ENCODE assay signal across 24 cellular contexts in genomic region chr18:65527879-65528633, GRCh38.
DNase-seq lines count a peak whose midpoint lies in the region; ATAC-seq and TF ChIP-seq lines count a peak whose summit lies in the region.
"Had no signal": no experiment of that assay in that cellular context is flagged by ENCODE, and none has a peak within 500 bp of the region (broad histone marks: within the 10 kb centered on the region; RNA-seq: fewer than 3 reads in every experiment).

No MANE protein-coding gene starts in this region.

- H3K27me3 Mint-ChIP-seq in activated CD4-positive, alpha-beta memory T cell treated with anti-CD3 and anti-CD28 coated beads, Interleukin-2, amount 10 ng/mL, durations not matched to agents 7 days and 5 days, result no peaks in the 10 kb centered on the region
- H3K27me3 Mint-ChIP-seq: activated naive CD4-positive, alpha-beta T cell treated with anti-CD3 and anti-CD28 coated beads, Interleukin-2, amount 50 U/mL, for 24 hours; central memory CD8-positive, alpha-beta T cell; naive thymus-derived CD8-positive, alpha-beta T cell; stimulated activated naive B cell treated with anti-CD40 and anti-IgM and Interleukin-4, amounts not matched to agents 10 μg/mL and 1 μg/mL and 100 μg/mL, for 72 hours had no signal

- CTCF ChIA-PET in HEK293 (lab: Yijun Ruan, JAX), result no interaction called here
- CTCF ChIA-PET in activated CD4-positive, alpha-beta memory T cell treated with anti-CD3 and anti-CD28 coated beads, Interleukin-2, amount 10 ng/mL, durations not matched to agents 7 days and 5 days (lab: Charles Lee), result no interaction called here

- H3K4me1 Mint-ChIP-seq in activated CD4-positive, alpha-beta memory T cell treated with anti-CD3 and anti-CD28 coated beads, Interleukin-2, amount 10 ng/mL, durations not matched to agents 7 days and 5 days, result no peaks in the 10 kb centered on the region
- H3K4me1 Mint-ChIP-seq: activated naive CD4-positive, alpha-beta T cell treated with anti-CD3 and anti-CD28 coated beads, Interleukin-2, amount 50 U/mL, for 24 hours; central memory CD8-positive, alpha-beta T cell; naive thymus-derived CD8-positive, alpha-beta T cell; stimulated activated naive B cell treated with anti-CD40 and anti-IgM and Interleukin-4, amounts not matched to agents 10 μg/mL and 1 μg/mL and 100 μg/mL, for 72 hours had no signal

- H3K4me3 Mint-ChIP-seq in activated CD4-positive, alpha-beta memory T cell treated with anti-CD3 and anti-CD28 coated beads, Interleukin-2, amount 10 ng/mL, durations not matched to agents 7 days and 5 days, result no peak overlapping the region
- H3K4me3 Mint-ChIP-seq: activated naive CD4-positive, alpha-beta T cell treated with anti-CD3 and anti-CD28 coated beads, Interleukin-2, amount 50 U/mL, for 24 hours; activated T-cell treated with anti-CD3 and anti-CD28 coated beads, Interleukin-2, amount 50 U/mL, for 72 hours; central memory CD8-positive, alpha-beta T cell; naive thymus-derived CD8-positive, alpha-beta T cell; stimulated activated naive B cell treated with anti-CD40 and anti-IgM and Interleukin-4, amounts not matched to agents 10 μg/mL and 1 μg/mL and 100 μg/mL, for 72 hours; T-helper 1 cell treated with Interleukin-12 subunit alpha and Interleukin-12 subunit beta and Interleukin-4 antibody, amounts not matched to agents 30 μg/mL and 1 μg/mL, for 36 hours had no signal

- WGBS in heart right ventricle, 2 donors, result 79 to 80% methylated on average over 4 of the region's 4 CpGs

- peaks cover 3% of the 10 kb centered on the region; the same call in 1 of the 2 replicates for H3K4me1 ChIP-seq in HEK293 (ENCODE audit: control insufficient read depth, insufficient read depth, low read length)
- H3K4me1 ChIP-seq in heart right ventricle, result no peaks in the 10 kb centered on the region
- H3K4me1 ChIP-seq: Peyer's patch had no signal

- H3K36me3 ChIP-seq in HEK293 (ENCODE audit: control insufficient read depth in 2 of 2, insufficient read depth in 1 of 2, low read length in 2 of 2) (no peaks in the 10 kb centered on the region), heart right ventricle (no peaks in the 10 kb centered on the region)
- H3K36me3 ChIP-seq: Peyer's patch, SJCRH30 had no signal

- no peaks in the 10 kb centered on the region for H3K9me3 ChIP-seq in HEK293 (ENCODE audit: control insufficient read depth, insufficient read depth, low read depth, low read length)
- H3K9me3 ChIP-seq in heart right ventricle, result peaks cover 0 to 11% (median 4%) of the 10 kb centered on the region in 11 donors
- H3K9me3 ChIP-seq: Peyer's patch, SJCRH30 had no signal

- intact Hi-C loops in heart right ventricle (cut with DNase I), result no loop called here

- peaks cover 10% of the 10 kb centered on the region for H3K9me3 Mint-ChIP-seq in activated CD4-positive, alpha-beta memory T cell treated with anti-CD3 and anti-CD28 coated beads, Interleukin-2, amount 10 ng/mL, durations not matched to agents 7 days and 5 days

- H3K36me3 Mint-ChIP-seq in activated CD4-positive, alpha-beta memory T cell treated with anti-CD3 and anti-CD28 coated beads, Interleukin-2, amount 10 ng/mL, durations not matched to agents 7 days and 5 days (ENCODE audit: low read depth), result no peaks in the 10 kb centered on the region
- H3K36me3 Mint-ChIP-seq: activated naive CD4-positive, alpha-beta T cell treated with anti-CD3 and anti-CD28 coated beads, Interleukin-2, amount 50 U/mL, for 24 hours; naive thymus-derived CD8-positive, alpha-beta T cell; stimulated activated naive B cell treated with anti-CD40 and anti-IgM and Interleukin-4, amounts not matched to agents 10 μg/mL and 1 μg/mL and 100 μg/mL, for 72 hours had no signal

- no peaks in the 10 kb centered on the region for H3K27me3 ChIP-seq in heart right ventricle
- H3K27me3 ChIP-seq: dorsolateral prefrontal cortex, Peyer's patch, SJCRH30 had no signal

- H3K4me3 ChIP-seq in HEK293 (ENCODE audit: low read depth, low read length) (no peak overlapping the region), epithelial cell of esophagus (ENCODE audit: low read length) (no peak overlapping the region), heart right ventricle (no peak overlapping the region)
- H3K4me3 ChIP-seq: dorsolateral prefrontal cortex, Peyer's patch, SJCRH30 had no signal

- ATAC-seq in GM18520 (IDR thresholded peaks at IDR 0.05; ENCODE audit: unreplicated experiment) (no peak), heart right ventricle (no peak)
- ATAC-seq: activated T-cell treated with anti-CD3 and anti-CD28 coated beads, Interleukin-2, amount 50 U/mL, for 72 hours; left lobe of liver; naive thymus-derived CD8-positive, alpha-beta T cell; stimulated activated naive B cell treated with anti-CD40 and anti-IgM and Interleukin-4, amounts not matched to agents 10 μg/mL and 1 μg/mL and 100 μg/mL, for 72 hours had no signal

- DNase-seq in NCI-H1048 (lab: John Stamatoyannopoulos, UW) (peak; percentile 59), NCI-H2171 treated with DMSO at 0.1 percent for 48 hours (lab: John Stamatoyannopoulos, UW) (peak; percentile 85), epithelial cell of esophagus (ENCODE audit: low read depth) (peak; percentile 10), heart right ventricle (no peak)
- no peak for DNase-seq in activated CD4-positive, alpha-beta memory T cell treated with anti-CD3 and anti-CD28 coated beads, Interleukin-2, amount 10 ng/mL, durations not matched to agents 7 days and 5 days
- DNase-seq: activated CD4-positive, alpha-beta T cell treated with anti-CD3 and anti-CD28 coated beads for 48 hours; activated T-cell treated with anti-CD3 and anti-CD28 coated beads, Interleukin-2, amount 50 U/mL, for 72 hours; AML-193; anterior cingulate cortex; dorsolateral prefrontal cortex; GOT3; naive thymus-derived CD8-positive, alpha-beta T cell; Peyer's patch; retina; stimulated activated CD4-positive, alpha-beta T cell treated with anti-CD3 and anti-CD28 coated beads, Interleukin-2, amount 100 ng/mL, for 48 hours; stimulated activated naive B cell treated with anti-CD40 and anti-IgM and Interleukin-4, amounts not matched to agents 10 μg/mL and 1 μg/mL and 100 μg/mL, for 72 hours had no signal

- H3K27ac ChIP-seq in HEK293 (ENCODE audit: extremely low read depth, low read depth, low read length) (no peak overlapping the region), heart right ventricle (no peak overlapping the region)
- H3K27ac ChIP-seq: dorsolateral prefrontal cortex, HL-60, Peyer's patch, SJCRH30 had no signal

- POLR2A ChIA-PET in HEK293 (lab: Yijun Ruan, JAX), result no interaction called here
- POLR2A ChIA-PET in activated CD4-positive, alpha-beta memory T cell treated with anti-CD3 and anti-CD28 coated beads, Interleukin-2, amount 10 ng/mL, durations not matched to agents 7 days and 5 days (lab: Charles Lee), result no interaction called here

- H3K27ac Mint-ChIP-seq in activated CD4-positive, alpha-beta memory T cell treated with anti-CD3 and anti-CD28 coated beads, Interleukin-2, amount 10 ng/mL, durations not matched to agents 7 days and 5 days, result no peak overlapping the region
- H3K27ac Mint-ChIP-seq: activated naive CD4-positive, alpha-beta T cell treated with anti-CD3 and anti-CD28 coated beads, Interleukin-2, amount 50 U/mL, for 24 hours; activated T-cell treated with anti-CD3 and anti-CD28 coated beads, Interleukin-2, amount 50 U/mL, for 72 hours; naive thymus-derived CD8-positive, alpha-beta T cell; stimulated activated naive B cell treated with anti-CD40 and anti-IgM and Interleukin-4, amounts not matched to agents 10 μg/mL and 1 μg/mL and 100 μg/mL, for 72 hours; T-helper 1 cell treated with Interleukin-12 subunit alpha and Interleukin-12 subunit beta and Interleukin-4 antibody, amounts not matched to agents 30 μg/mL and 1 μg/mL, for 36 hours had no signal

- TF ChIP-seq CTCF in HEK293 (tag by site-specific recombination; IDR thresholded peaks at IDR 0.05), result no peak
- no peak for TF ChIP-seq CTCF in epithelial cell of esophagus (IDR thresholded peaks at IDR 0.05; ENCODE audit: insufficient read depth, low read depth, low read length, missing control alignments)
- no peak for TF ChIP-seq CTCF in heart right ventricle (IDR thresholded peaks at IDR 0.05)

TF ChIP-seq in HEK293, 187 proteins besides CTCF, POLR2A, EP300 and RAD21:
- TF ChIP-seq WT1 (tag by site-specific recombination; IDR thresholded peaks at IDR 0.05) (peak; percentile 88), IKZF3 (tag by site-specific recombination; IDR thresholded peaks at IDR 0.05) (no peak), TCF7L2 (IDR thresholded peaks at IDR 0.05; ENCODE audit: borderline replicate concordance, low read depth, low read length) (peak; percentile 52; the same call in 1 of the 2 replicates), TRIM28 (IDR thresholded peaks at IDR 0.05; ENCODE audit: borderline replicate concordance, low read length) (0 out of 2 replicates have a peak, but pooled peaks have one; percentile 12), PRDM6 (tag by site-specific recombination; IDR thresholded peaks at IDR 0.05) (peak; percentile 55)

Comparison
In these comparisons a context has a peak if more than half of its experiments do, and no peak if none do; other contexts are left out.
1. DNase-seq: peak in NCI-H1048 (single experiment), NCI-H2171 treated with DMSO at 0.1 percent for 48 hours (single experiment) and epithelial cell of esophagus (single experiment); none in heart right ventricle (0 of 2) and activated CD4-positive, alpha-beta memory T cell treated with anti-CD3 and anti-CD28 coated beads, Interleukin-2, amount 10 ng/mL, durations not matched to agents 7 days and 5 days (single experiment).